In genomic region chr16:24180451-24180850, GRCh38 we compare ENCODE assay signal across 27 cellular contexts.
"Had no signal": no experiment of that assay in that cellular context is flagged by ENCODE, and none has a peak within 500 bp of the region (broad histone marks: within the 10 kb centered on the region; RNA-seq: fewer than 3 reads in every experiment).

No MANE protein-coding gene starts in this region.

- H3K36me3 ChIP-seq: ovary, thoracic aorta, thyroid gland, tibial nerve, upper lobe of right lung, uterus had no signal

- H3K4me1 ChIP-seq: parathyroid adenoma, psoas muscle, stomach, thyroid gland, tibial nerve, upper lobe of right lung, uterus had no signal

- H3K9me3 ChIP-seq: ovary, psoas muscle, thoracic aorta, thyroid gland, tibial nerve, upper lobe of right lung, uterus had no signal

- H3K27me3 ChIP-seq: ovary, thyroid gland, tibial nerve, upper lobe of right lung, uterus had no signal

- H3K27me3 Mint-ChIP-seq: naive B cell; naive thymus-derived CD8-positive, alpha-beta T cell; natural killer cell treated with Interleukin-12 subunit alpha and Interleukin-12 subunit beta and Interleukin-15 and Interleukin-18, amount 100 ng/mL, for 72 hours; stimulated activated naive B cell treated with anti-CD40 and anti-IgM and Interleukin-4, amounts not matched to agents 10 μg/mL and 1 μg/mL and 100 μg/mL, for 72 hours; stimulated activated naive CD8-positive, alpha-beta T cell treated with anti-CD3 and anti-CD28 coated beads, Interleukin-15, Interleukin-2, amounts not matched to agents 100 ng/mL and 50 ng/mL, for 24 hours had no signal

- H3K27ac ChIP-seq: ovary, parathyroid adenoma, psoas muscle, skin epidermis, stomach, thoracic aorta, thyroid gland, tibial nerve, upper lobe of right lung, uterus had no signal

- DNase-seq: naive B cell; naive thymus-derived CD8-positive, alpha-beta T cell; nephron progenitor cell; occipital lobe; ovary; psoas muscle; right cardiac atrium; stimulated activated CD4-positive, alpha-beta T cell treated with anti-CD3 and anti-CD28 coated beads, Interleukin-15, amount 100 ng/mL, for 24 hours; stimulated activated CD4-positive, alpha-beta T cell treated with anti-CD3 and anti-CD28 coated beads, Interleukin-2, amount 100 ng/mL, for 24 hours; stimulated activated CD4-positive, alpha-beta T cell treated with anti-CD3 and anti-CD28 coated beads, Interleukin-2, amount 100 ng/mL, for 48 hours; stimulated activated CD4-positive, alpha-beta T cell treated with anti-CD3 and anti-CD28 coated beads, Interleukin-4, amount 100 ng/mL, for 24 hours; stimulated activated naive B cell treated with anti-CD40 and anti-IgM and Interleukin-4, amounts not matched to agents 10 μg/mL and 1 μg/mL and 100 μg/mL, for 72 hours; stimulated activated naive CD4-positive, alpha-beta T cell treated with Interleukin-2 at 50 U/mL for 16 hours; stomach; thyroid gland; upper lobe of right lung; uterus had no signal

- H3K4me1 Mint-ChIP-seq: naive B cell; nephron progenitor cell; neural crest cell; stimulated activated effector memory CD8-positive, alpha-beta T cell treated with anti-CD3 and anti-CD28 coated beads, Interleukin-12 subunit alpha, Interleukin-12 subunit beta, amount 100 ng/mL, for 72 hours; stimulated activated naive B cell treated with anti-CD40 and anti-IgM and Interleukin-4, amounts not matched to agents 10 μg/mL and 1 μg/mL and 100 μg/mL, for 72 hours had no signal

- H3K4me3 ChIP-seq: ovary, psoas muscle, skin epidermis, stomach, thoracic aorta, thyroid gland, tibial nerve, upper lobe of right lung, uterus had no signal

- H3K9me3 Mint-ChIP-seq: naive B cell; naive thymus-derived CD8-positive, alpha-beta T cell; natural killer cell treated with Interleukin-12 subunit alpha and Interleukin-12 subunit beta and Interleukin-15 and Interleukin-18, amount 100 ng/mL, for 72 hours; nephron progenitor cell; neural crest cell; stimulated activated effector memory CD8-positive, alpha-beta T cell treated with anti-CD3 and anti-CD28 coated beads, Interleukin-12 subunit alpha, Interleukin-12 subunit beta, amount 100 ng/mL, for 72 hours; stimulated activated naive B cell treated with anti-CD40 and anti-IgM and Interleukin-4, amounts not matched to agents 10 μg/mL and 1 μg/mL and 100 μg/mL, for 72 hours; stimulated activated naive CD8-positive, alpha-beta T cell treated with anti-CD3 and anti-CD28 coated beads, Interleukin-15, Interleukin-2, amounts not matched to agents 100 ng/mL and 50 ng/mL, for 24 hours had no signal

- ATAC-seq: naive thymus-derived CD8-positive, alpha-beta T cell; natural killer cell treated with Interleukin-12 subunit alpha and Interleukin-12 subunit beta and Interleukin-15 and Interleukin-18, amount 100 ng/mL, for 72 hours; psoas muscle; right cardiac atrium; sciatic nerve; stimulated activated effector memory CD8-positive, alpha-beta T cell treated with anti-CD3 and anti-CD28 coated beads, Interleukin-12 subunit alpha, Interleukin-12 subunit beta, amount 100 ng/mL, for 72 hours; stimulated activated naive B cell treated with anti-CD40 and anti-IgM and Interleukin-4, amounts not matched to agents 10 μg/mL and 1 μg/mL and 100 μg/mL, for 72 hours; upper lobe of right lung had no signal

- H3K4me3 Mint-ChIP-seq: naive B cell; naive thymus-derived CD8-positive, alpha-beta T cell; natural killer cell treated with Interleukin-12 subunit alpha and Interleukin-12 subunit beta and Interleukin-15 and Interleukin-18, amount 100 ng/mL, for 72 hours; nephron progenitor cell; neural crest cell; stimulated activated effector memory CD8-positive, alpha-beta T cell treated with anti-CD3 and anti-CD28 coated beads, Interleukin-12 subunit alpha, Interleukin-12 subunit beta, amount 100 ng/mL, for 72 hours; stimulated activated naive B cell treated with anti-CD40 and anti-IgM and Interleukin-4, amounts not matched to agents 10 μg/mL and 1 μg/mL and 100 μg/mL, for 72 hours; stimulated activated naive CD8-positive, alpha-beta T cell treated with anti-CD3 and anti-CD28 coated beads, Interleukin-15, Interleukin-2, amounts not matched to agents 100 ng/mL and 50 ng/mL, for 24 hours had no signal

- H3K27ac Mint-ChIP-seq: natural killer cell treated with Interleukin-12 subunit alpha and Interleukin-12 subunit beta and Interleukin-15 and Interleukin-18, amount 100 ng/mL, for 72 hours; nephron progenitor cell; progenitor cell of endocrine pancreas; stimulated activated effector memory CD8-positive, alpha-beta T cell treated with anti-CD3 and anti-CD28 coated beads, Interleukin-12 subunit alpha, Interleukin-12 subunit beta, amount 100 ng/mL, for 72 hours; stimulated activated naive B cell treated with anti-CD40 and anti-IgM and Interleukin-4, amounts not matched to agents 10 μg/mL and 1 μg/mL and 100 μg/mL, for 72 hours; stimulated activated naive CD8-positive, alpha-beta T cell treated with anti-CD3 and anti-CD28 coated beads, Interleukin-15, Interleukin-2, amounts not matched to agents 100 ng/mL and 50 ng/mL, for 24 hours had no signal
